In genomic region chr6:170152111-170152926, GRCh38 we compare ENCODE assay signal across 9 cellular contexts.
DNase-seq lines count a peak whose midpoint lies in the region; ATAC-seq and TF ChIP-seq lines count a peak whose summit lies in the region.
"Had no signal": no experiment of that assay in that cellular context is flagged by ENCODE, and none has a peak within 500 bp of the region (broad histone marks: within the 10 kb centered on the region; RNA-seq: fewer than 3 reads in every experiment).

No MANE protein-coding gene starts in this region.

- ATAC-seq in HG03432 (IDR thresholded peaks at IDR 0.05; ENCODE audit: unreplicated experiment) = no peak

- intact Hi-C loops in CD14-positive monocyte (cut with micrococcal nuclease) = no loop called here

- peaks cover 8% of the 10 kb centered on the region for H3K4me1 ChIP-seq in mesenchymal stem cell (ENCODE audit: control insufficient read depth, insufficient read depth, low read depth, low read length)

- TF ChIP-seq CTCF in CD14-positive monocyte (IDR thresholded peaks at IDR 0.05) = no peak

- H2BK12ac ChIP-seq in mesenchymal stem cell (ENCODE audit: low read length in 2 of 2) = no peak overlapping the region

- DNase-seq in CD14-positive monocyte (ENCODE audit: low spot score) (peak; percentile 74), RPMI8226 (peak; percentile 30), globus pallidus (ENCODE audit: low spot score) (peak; percentile 75), occipital lobe (lab: John Stamatoyannopoulos, UW) (peak; percentile 28), mesenchymal stem cell (no peak), GM03348 (ENCODE audit: low spot score) (no peak)
- DNase-seq in stimulated activated CD4-positive, alpha-beta T cell treated with anti-CD3 and anti-CD28 coated beads, Interleukin-12 subunit alpha, Interleukin-12 subunit beta, amount 100 ng/mL, for 4 hours = no peak

- H3K9ac ChIP-seq in mesenchymal stem cell (ENCODE audit: low read length) = no peak overlapping the region

- H2AFZ ChIP-seq in mesenchymal stem cell (ENCODE audit: low read depth, low read length) = no peak overlapping the region

- no peak overlapping the region for H3K14ac ChIP-seq in mesenchymal stem cell (ENCODE audit: low read length in 2 of 2)

- H3K18ac ChIP-seq in mesenchymal stem cell (ENCODE audit: low read depth in 1 of 2, low read length in 2 of 2) = no peak overlapping the region

- H3K4me2 ChIP-seq in mesenchymal stem cell (ENCODE audit: low read length, poor library complexity, severe bottlenecking) = no peak overlapping the region

- 79% methylated on average over 36 of the region's 36 CpGs for WGBS in mesenchymal stem cell

- no peaks in the 10 kb centered on the region for H3K9me3 ChIP-seq in mesenchymal stem cell (ENCODE audit: control insufficient read depth, low read length)

- no peak overlapping the region for H4K8ac ChIP-seq in mesenchymal stem cell (ENCODE audit: low read length)

- no peak overlapping the region for H4K91ac ChIP-seq in mesenchymal stem cell (ENCODE audit: low read length)

- H3K4me3 Mint-ChIP-seq in CD14-positive monocyte = peak overlapping the region; percentile 64 to 90

- H3K27ac ChIP-seq in mesenchymal stem cell (ENCODE audit: low read length, poor library complexity, severe bottlenecking) = no peak overlapping the region

- no peak overlapping the region for H2AK5ac ChIP-seq in mesenchymal stem cell (ENCODE audit: low read length, severe bottlenecking)

- peaks cover 16 to 59% of the 10 kb centered on the region in 2 experiments for H3K27me3 ChIP-seq in mesenchymal stem cell (ENCODE audit: control insufficient read depth in 1 of 2, insufficient read depth in 1 of 2, low read length in 2 of 2)

- no peak overlapping the region for H3K4ac ChIP-seq in mesenchymal stem cell (ENCODE audit: low read depth in 1 of 2, low read length in 2 of 2)

- H3K27ac Mint-ChIP-seq in CD14-positive monocyte = peak overlapping the region in 5 of 7 donors; percentile 11 to 74 (median 65)
- H3K27ac Mint-ChIP-seq: activated T-helper 2 cell treated with anti-CD3 and anti-CD28 coated beads, Interferon-gamma antibody, Interleukin-2, Interleukin-4, amounts not matched to agents 10 μg/mL and 5 μg/mL and 100 μg/mL, durations not matched to agents 14 hours and 24 hours and 36 hours had no signal

- no peak overlapping the region for H2BK15ac ChIP-seq in mesenchymal stem cell (ENCODE audit: low read depth, poor library complexity, severe bottlenecking)

- H3K4me3 ChIP-seq in mesenchymal stem cell (ENCODE audit: insufficient read depth in 1 of 2, low read depth in 1 of 2, low read length in 2 of 2) = no peak overlapping the region

- H3K4me1 Mint-ChIP-seq in CD14-positive monocyte = peaks cover 25% of the 10 kb centered on the region

- no peaks in the 10 kb centered on the region for H3K36me3 ChIP-seq in mesenchymal stem cell (ENCODE audit: control insufficient read depth in 1 of 2, insufficient read depth in 2 of 2, low read depth in 1 of 2, low read length in 2 of 2)

- peaks cover 44 to 64% (median 52%) of the 10 kb centered on the region in 3 donors for H3K27me3 Mint-ChIP-seq in CD14-positive monocyte (ENCODE audit: low read depth in 3 of 3)

- H2BK120ac ChIP-seq in mesenchymal stem cell (ENCODE audit: low read depth, low read length) = no peak overlapping the region

- H3K23ac ChIP-seq in mesenchymal stem cell (ENCODE audit: low read length in 2 of 2) = no peak overlapping the region

- H3K9me3 Mint-ChIP-seq in CD14-positive monocyte = peaks cover 0 to 3% (median 0%) of the 10 kb centered on the region in 7 donors
- H3K9me3 Mint-ChIP-seq: activated T-helper 2 cell treated with anti-CD3 and anti-CD28 coated beads, Interferon-gamma antibody, Interleukin-2, Interleukin-4, amounts not matched to agents 10 μg/mL and 5 μg/mL and 100 μg/mL, durations not matched to agents 14 hours and 24 hours and 36 hours had no signal

- H3K36me3 Mint-ChIP-seq in CD14-positive monocyte = peaks cover 0 to 2% of the 10 kb centered on the region in 2 donors

- no peak overlapping the region for H2BK5ac ChIP-seq in mesenchymal stem cell (ENCODE audit: low read depth, low read length, poor library complexity, severe bottlenecking)

- H3K79me1 ChIP-seq in mesenchymal stem cell (replicated peaks; ENCODE audit: low read length, poor library complexity, severe bottlenecking) = no peaks in the 10 kb centered on the region

Comparison
In these comparisons a context has a peak if more than half of its experiments do, and no peak if none do; other contexts are left out.
1. DNase-seq: peak in CD14-positive monocyte (single experiment), RPMI8226 (single experiment), globus pallidus (single experiment) and occipital lobe (single experiment); none in mesenchymal stem cell (single experiment), GM03348 (single experiment) and stimulated activated CD4-positive, alpha-beta T cell treated with anti-CD3 and anti-CD28 coated beads, Interleukin-12 subunit alpha, Interleukin-12 subunit beta, amount 100 ng/mL, for 4 hours (single experiment).